In the genomic region with DNA sequence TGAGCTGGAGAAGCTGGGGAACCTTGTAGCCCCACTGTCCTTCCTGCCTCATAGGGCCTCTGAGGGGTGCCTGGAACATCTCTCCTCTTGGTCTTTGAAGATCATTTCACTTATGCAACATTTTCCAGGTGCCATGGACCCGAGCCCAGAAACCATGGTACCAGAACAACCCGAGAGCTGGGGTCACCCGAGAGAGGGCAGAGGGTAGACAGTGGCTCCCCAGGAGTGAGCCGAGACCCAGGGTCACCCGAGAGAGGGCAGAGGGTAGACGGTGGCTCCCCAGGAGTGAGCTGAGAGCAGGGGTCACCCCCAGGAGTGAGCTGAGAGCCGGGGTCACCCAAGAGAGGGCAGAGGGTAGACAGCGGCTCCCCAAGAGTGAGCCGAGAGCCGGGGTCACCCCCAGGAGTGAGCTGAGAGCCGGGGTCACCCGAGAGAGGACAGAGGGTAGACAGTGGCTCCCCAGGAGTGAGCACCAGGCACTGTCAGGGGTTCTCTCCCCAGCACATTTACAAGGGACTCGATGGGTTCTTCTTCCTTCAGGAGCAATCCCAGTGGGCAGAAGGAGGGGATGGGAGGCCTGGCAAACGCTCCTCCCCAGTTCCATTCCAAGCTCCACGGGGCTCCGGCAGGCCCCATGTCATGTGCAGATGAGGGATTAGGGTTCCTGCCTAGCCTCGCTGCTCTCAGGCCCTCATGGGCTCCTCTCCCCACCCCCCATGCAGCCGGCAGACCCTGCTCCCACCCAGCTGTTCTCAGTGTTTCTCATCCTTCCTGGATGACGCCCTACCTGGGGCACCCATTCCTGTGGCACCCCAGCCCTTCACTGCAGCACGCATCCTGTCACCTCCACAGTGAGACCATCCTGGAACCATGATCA, we compare ENCODE assay signal across 24 cellular contexts.
DNase-seq lines count a peak whose midpoint lies in the region; ATAC-seq, FAIRE-seq and TF ChIP-seq lines count a peak whose summit lies in the region.
"Had no signal": no experiment of that assay in that cellular context is flagged by ENCODE, and none has a peak within 500 bp of the region (broad histone marks: within the 10 kb centered on the region; RNA-seq: fewer than 3 reads in every experiment).

No MANE protein-coding gene starts in this region.

- no peak overlapping the region for H2BK5ac ChIP-seq in H9 (ENCODE audit: insufficient read length, low read length)

- no peaks in the 10 kb centered on the region for H3K4me1 ChIP-seq in H9 (ENCODE audit: insufficient read depth, low read length)
- H3K4me1 ChIP-seq: suprapubic skin, vagina had no signal

- no peak overlapping the region for H2AFZ ChIP-seq in H9 (ENCODE audit: low read length)

- H3K9me3 Mint-ChIP-seq in CD4-positive, alpha-beta T cell = no peaks in the 10 kb centered on the region
- H3K9me3 Mint-ChIP-seq in H9 (no peaks in the 10 kb centered on the region; a peak in 1 of 5 replicates), osteocyte (ENCODE audit: unreplicated experiment) (no peaks in the 10 kb centered on the region)
- H3K9me3 Mint-ChIP-seq: activated B cell treated with CpG ODN at 0.5 μM for 24 hours; activated T-helper 2 cell treated with anti-CD3 and anti-CD28 coated beads, Interferon-gamma antibody, Interleukin-2, Interleukin-4, amounts not matched to agents 10 μg/mL and 5 μg/mL and 100 μg/mL, durations not matched to agents 14 hours and 24 hours and 36 hours; CD8-positive, alpha-beta memory T cell had no signal

- H3K9me3 ChIP-seq in CD4-positive, alpha-beta T cell (ENCODE audit: control insufficient read depth, low read length) = no peaks in the 10 kb centered on the region
- no peaks in the 10 kb centered on the region for H3K9me3 ChIP-seq in H9 (ENCODE audit: control insufficient read depth, low read depth, low read length)
- H3K9me3 ChIP-seq: suprapubic skin, vagina had no signal

- no peak overlapping the region for H2BK12ac ChIP-seq in H9 (ENCODE audit: insufficient read length, low read depth, low read length)

- WGBS in H9 (ENCODE audit: extremely low coverage, insufficient read length, low lambda C conversion rate) = no CpG with 5 or more reads among the region's 20 CpGs

- H4K91ac ChIP-seq in H9 (ENCODE audit: insufficient read length, low read depth, low read length) = no peak overlapping the region

- H3K27ac ChIP-seq in CD4-positive, alpha-beta T cell (ENCODE audit: low read depth, low read length) = no peak overlapping the region
- H3K27ac ChIP-seq in H9 (ENCODE audit: insufficient read length, low read depth, low read length) (no peak overlapping the region), coronary artery (no peak overlapping the region)
- H3K27ac ChIP-seq: epithelial cell of prostate, suprapubic skin, vagina had no signal

- no peak overlapping the region for H3K4ac ChIP-seq in H9 (ENCODE audit: low read depth, low read length)

- no peaks in the 10 kb centered on the region for H3K23me2 ChIP-seq in H9 (ENCODE audit: insufficient read length, low read depth, low read length, poor library complexity, severe bottlenecking)

- peaks cover 52% of the 10 kb centered on the region for H3K4me1 Mint-ChIP-seq in CD4-positive, alpha-beta T cell (ENCODE audit: low read depth)
- H3K4me1 Mint-ChIP-seq in H9 = peaks cover 24 to 30% of the 10 kb centered on the region in 2 experiments
- no peaks in the 10 kb centered on the region for H3K4me1 Mint-ChIP-seq in osteocyte (ENCODE audit: unreplicated experiment)

- no peak overlapping the region for H3K9ac ChIP-seq in H9 (ENCODE audit: extremely low read depth, insufficient read length, low read length)

- no peak overlapping the region for H3K56ac ChIP-seq in H9 (ENCODE audit: insufficient read length, low read depth, low read length)

- H3K23ac ChIP-seq in H9 (ENCODE audit: insufficient read length, low read depth, low read length) = no peak overlapping the region

- H4K20me1 ChIP-seq in H9 (ENCODE audit: control insufficient read depth, insufficient read depth, insufficient read length) = peaks cover 2% of the 10 kb centered on the region

- H3K14ac ChIP-seq in H9 (ENCODE audit: insufficient read depth, low read length) = no peak overlapping the region

- CTCF ChIA-PET in CD4-positive, alpha-beta T cell (lab: Charles Lee) = no interaction called here

- H3K4me2 ChIP-seq in H9 (ENCODE audit: insufficient read depth, insufficient read length, low read length) = no peak overlapping the region

- no peak overlapping the region for H2BK15ac ChIP-seq in H9 (ENCODE audit: low read depth, low read length)

- intact Hi-C loops in CD4-positive, alpha-beta T cell (cut with DNase I, micrococcal nuclease) = loop anchor here (2.0 to 5.0 kb wide), 2 partner anchors 54 kb away; no protein-coding TSS in a partner anchor

- H4K8ac ChIP-seq in H9 (replicated peaks; ENCODE audit: insufficient read length, low read depth, low read length) = no peak overlapping the region

- H3K27me3 ChIP-seq in CD4-positive, alpha-beta T cell (ENCODE audit: control insufficient read depth, insufficient read depth, low read length) = no peaks in the 10 kb centered on the region
- H3K27me3 ChIP-seq in H9 (ENCODE audit: insufficient read depth, low read length) = no peaks in the 10 kb centered on the region
- H3K27me3 ChIP-seq: vagina had no signal

- TF ChIP-seq CTCF in CD4-positive, alpha-beta T cell (IDR thresholded peaks at IDR 0.05) = no peak
- TF ChIP-seq CTCF in H9 (conservative IDR thresholded peaks at IDR 0.05) = no peak
- no peak for TF ChIP-seq CTCF in coronary artery (IDR thresholded peaks at IDR 0.05)
- no peak for TF ChIP-seq CTCF in osteocyte (IDR thresholded peaks at IDR 0.05)

- no peak overlapping the region for H3K4me3 ChIP-seq in coronary artery
- H3K4me3 ChIP-seq: suprapubic skin, vagina had no signal

- no peak overlapping the region for H4K5ac ChIP-seq in H9 (ENCODE audit: insufficient read length, low read depth, low read length)

- H2BK120ac ChIP-seq in H9 (ENCODE audit: low read depth, low read length, poor library complexity, severe bottlenecking) = no peak overlapping the region

- H3T11ph ChIP-seq in H9 (ENCODE audit: low read length) = no peak overlapping the region

- H2AK5ac ChIP-seq in H9 (ENCODE audit: insufficient read length, low read length) = no peak overlapping the region

- H3K27me3 Mint-ChIP-seq in CD4-positive, alpha-beta T cell = no peaks in the 10 kb centered on the region
- peaks cover 99% of the 10 kb centered on the region for H3K27me3 Mint-ChIP-seq in H9 (ENCODE audit: low read depth)
- H3K27me3 Mint-ChIP-seq in osteocyte (ENCODE audit: unreplicated experiment) = peaks cover 44% of the 10 kb centered on the region

- no peaks in the 10 kb centered on the region for H3K79me1 ChIP-seq in H9 (ENCODE audit: insufficient read depth, low read depth, low read length, poor library complexity, severe bottlenecking)

- H3K27ac Mint-ChIP-seq in CD4-positive, alpha-beta T cell = peak overlapping the region; percentile 95
- H3K27ac Mint-ChIP-seq in H9 = peak overlapping the region in 1 of 3 experiments; percentile 34; a peak in 1 of 7 replicates
- H3K27ac Mint-ChIP-seq in osteocyte (ENCODE audit: unreplicated experiment) = no peak overlapping the region
- H3K27ac Mint-ChIP-seq: activated B cell treated with CpG ODN at 0.5 μM for 24 hours; activated T-helper 2 cell treated with anti-CD3 and anti-CD28 coated beads, Interferon-gamma antibody, Interleukin-2, Interleukin-4, amounts not matched to agents 10 μg/mL and 5 μg/mL and 100 μg/mL, durations not matched to agents 14 hours and 24 hours and 36 hours had no signal

- H3K4me3 Mint-ChIP-seq in CD4-positive, alpha-beta T cell = no peak overlapping the region
- H3K4me3 Mint-ChIP-seq in H9 (peak overlapping the region in 1 of 2 experiments; percentile 46; a peak in 1 of 5 replicates), osteocyte (ENCODE audit: unreplicated experiment) (no peak overlapping the region)
- H3K4me3 Mint-ChIP-seq: activated B cell treated with CpG ODN at 0.5 μM for 24 hours had no signal

- FAIRE-seq in RCC 7860 (lab: Jason Lieb, UNC) = no peak
- FAIRE-seq: GM12892, keratinocyte had no signal

- POLR2A ChIA-PET in CD4-positive, alpha-beta T cell (lab: Charles Lee) = no interaction called here

- DNase-seq in CD4-positive, alpha-beta T cell = peak in 1 of 10 experiments; percentile 30
- peak; percentile 28 for DNase-seq in H9
- peak; percentile 60 for DNase-seq in coronary artery (ENCODE audit: low spot score)
- peak; percentile 79 for DNase-seq in osteocyte (ENCODE audit: extremely low spot score, unreplicated experiment)
- no peak for DNase-seq in RCC 7860 (ENCODE audit: low spot score)
- DNase-seq in NCI-H187 treated with DMSO at 0.1 percent for 48 hours (lab: John Stamatoyannopoulos, UW) = no peak
- DNase-seq: activated B cell treated with CpG ODN at 0.5 μM for 24 hours; CD8-positive, alpha-beta memory T cell; DMS 273 treated with DMSO at 0.1 percent for 48 hours; effector CD4-positive, alpha-beta T cell; Karpas-422; NCI-H1436 treated with DMSO at 0.1 percent for 48 hours; NCI-H2107; NCI-H748 treated with DMSO at 0.1 percent for 48 hours; stimulated activated CD4-positive, alpha-beta T cell treated with anti-CD3 and anti-CD28 coated beads, Interleukin-15, amount 100 ng/mL, for 24 hours; stimulated activated naive CD4-positive, alpha-beta T cell had no signal

- peaks cover 32% of the 10 kb centered on the region for H3K36me3 Mint-ChIP-seq in CD4-positive, alpha-beta T cell (ENCODE audit: low read depth)
- H3K36me3 Mint-ChIP-seq in H9 (ENCODE audit: insufficient read depth in 1 of 3, low read depth in 3 of 3) (no peaks in the 10 kb centered on the region; a peak in 1 of 7 replicates), osteocyte (ENCODE audit: unreplicated experiment) (no peaks in the 10 kb centered on the region)

- ATAC-seq in CD4-positive, alpha-beta T cell (ENCODE audit: poor library complexity) = no peak
- ATAC-seq in HG03280 (IDR thresholded peaks at IDR 0.05; ENCODE audit: unreplicated experiment) = no peak
- no peak for ATAC-seq in GM21381 (IDR thresholded peaks at IDR 0.05; ENCODE audit: unreplicated experiment)

- no peaks in the 10 kb centered on the region for H3K79me2 ChIP-seq in H9 (ENCODE audit: insufficient read depth, low read length)

- no peak overlapping the region for H3K18ac ChIP-seq in H9 (ENCODE audit: insufficient read length, low read depth, low read length)

- no peak overlapping the region for H2BK20ac ChIP-seq in H9 (ENCODE audit: low read depth, low read length, poor library complexity, severe bottlenecking)

Comparison
In these comparisons a context has a peak if more than half of its experiments do, and no peak if none do; other contexts are left out.
1. DNase-seq: peak in H9 (single experiment), coronary artery (single experiment) and osteocyte (single experiment); none in RCC 7860 (single experiment) and NCI-H187 treated with DMSO at 0.1 percent for 48 hours (single experiment).